9 cellular contexts compared by ENCODE assay signal in genomic region chr9:130712564-130713285, GRCh38. TPM values are rescaled to one million over a fixed set of nuclear protein-coding genes. Genes with fewer than 3 reads are reported as not detected.
DNase-seq lines count a peak whose midpoint lies in the region; ATAC-seq and TF ChIP-seq lines count a peak whose summit lies in the region.
"Had no signal": no experiment of that assay in that cellular context is flagged by ENCODE, and none has a peak within 500 bp of the region (broad histone marks: within the 10 kb centered on the region; RNA-seq: fewer than 3 reads in every experiment).

No MANE protein-coding gene starts in this region.

- peak overlapping the region; percentile 98 for H3K27ac ChIP-seq in BLaER1
- peak overlapping the region; percentile 99 for H3K27ac ChIP-seq in coronary artery

- peaks cover 25% of the 10 kb centered on the region for H3K4me1 Mint-ChIP-seq in activated CD4-positive, alpha-beta T cell treated with anti-CD3 and anti-CD28 coated beads, Interleukin-2, amount 10 ng/mL, durations not matched to agents 24 days and 14 days

- H4K20me1 ChIP-seq in BLaER1 = peaks cover 32% of the 10 kb centered on the region

- peak overlapping the region; percentile 97 for H3K4me2 ChIP-seq in BLaER1

- peak overlapping the region; percentile 97 for H3K9ac ChIP-seq in BLaER1

- H3K4me1 ChIP-seq in BLaER1 = peaks cover 48% of the 10 kb centered on the region

- no peaks in the 10 kb centered on the region for H3K36me3 Mint-ChIP-seq in activated CD4-positive, alpha-beta T cell treated with anti-CD3 and anti-CD28 coated beads, Interleukin-2, amount 10 ng/mL, durations not matched to agents 24 days and 14 days (ENCODE audit: low read depth)

- no peaks in the 10 kb centered on the region for H3K27me3 Mint-ChIP-seq in activated CD4-positive, alpha-beta T cell treated with anti-CD3 and anti-CD28 coated beads, Interleukin-2, amount 10 ng/mL, durations not matched to agents 24 days and 14 days

- no peaks in the 10 kb centered on the region for H3K27me3 ChIP-seq in BLaER1

- peak; percentile 98 for ATAC-seq in GM19324 (IDR thresholded peaks at IDR 0.05; ENCODE audit: low FRiP score, unreplicated experiment)
- peak; percentile 96 for ATAC-seq in HG03460 (IDR thresholded peaks at IDR 0.05; ENCODE audit: unreplicated experiment)

- peak overlapping the region; percentile 96 for H3K4me3 Mint-ChIP-seq in activated CD4-positive, alpha-beta T cell treated with anti-CD3 and anti-CD28 coated beads, Interleukin-2, amount 10 ng/mL, durations not matched to agents 24 days and 14 days

- no peaks in the 10 kb centered on the region for H3K9me3 Mint-ChIP-seq in activated CD4-positive, alpha-beta T cell treated with anti-CD3 and anti-CD28 coated beads, Interleukin-2, amount 10 ng/mL, durations not matched to agents 24 days and 14 days

- peak; percentile 93 for DNase-seq in NCI-H524 treated with DMSO at 0.1 percent for 48 hours (lab: John Stamatoyannopoulos, UW)
- peak; percentile 98 for DNase-seq in activated CD4-positive, alpha-beta T cell treated with anti-CD3 and anti-CD28 coated beads, Interleukin-2, amount 10 ng/mL, durations not matched to agents 24 days and 14 days
- peak; percentile 99 for DNase-seq in coronary artery (ENCODE audit: low spot score)
- peak; percentile 99 for DNase-seq in left kidney (ENCODE audit: low read depth, low spot score)
- peak; percentile 98 for DNase-seq in stimulated activated CD4-positive, alpha-beta T cell treated with anti-CD3 and anti-CD28 coated beads, Interleukin-1b, Interleukin-23, amount 100 ng/mL, for 48 hours

- no peak for TF ChIP-seq CTCF in coronary artery (IDR thresholded peaks at IDR 0.05)

- peak overlapping the region; percentile 100 for H3K4me3 ChIP-seq in BLaER1
- peak overlapping the region; percentile 89 for H3K4me3 ChIP-seq in coronary artery

- peaks cover 12% of the 10 kb centered on the region; the same call in 1 of the 2 replicates for H3K36me3 ChIP-seq in BLaER1

- intact Hi-C loops in activated CD4-positive, alpha-beta T cell treated with anti-CD3 and anti-CD28 coated beads, Interleukin-2, amount 10 ng/mL, durations not matched to agents 24 days and 14 days (cut with micrococcal nuclease) = loop anchor here (1.0 to 10.0 kb wide), 5 partner anchors 19 to 230 kb away; partner anchors contain the start of genes ABL1 and EXOSC2

- no peaks in the 10 kb centered on the region for H3K9me3 ChIP-seq in BLaER1

- H3K27ac Mint-ChIP-seq in activated CD4-positive, alpha-beta T cell treated with anti-CD3 and anti-CD28 coated beads, Interleukin-2, amount 10 ng/mL, durations not matched to agents 24 days and 14 days = peak overlapping the region; percentile 94

RNA-seq across cellular contexts. Expression of gene EXOSC2, which starts 19.1 kb away (rescaled TPM):
- total RNA-seq in activated CD4-positive, alpha-beta T cell treated with anti-CD3 and anti-CD28 coated beads, Interleukin-2, amount 10 ng/mL, durations not matched to agents 24 days and 14 days = 109 and 110 TPM in 2 replicates

RNA-seq across cellular contexts. Expression of gene PRDM12, which starts 48.3 kb away (rescaled TPM):
- total RNA-seq in activated CD4-positive, alpha-beta T cell treated with anti-CD3 and anti-CD28 coated beads, Interleukin-2, amount 10 ng/mL, durations not matched to agents 24 days and 14 days = 0.21 and 0.28 TPM in 2 replicates
- total RNA-seq: subcutaneous adipose tissue had no signal

Comparison
In these comparisons a context has a peak if more than half of its experiments do, and no peak if none do; other contexts are left out.
1. Peak in every context shown above with its lines: DNase-seq, ATAC-seq, H3K4me3 ChIP-seq and H3K27ac ChIP-seq.